In the genomic region with DNA sequence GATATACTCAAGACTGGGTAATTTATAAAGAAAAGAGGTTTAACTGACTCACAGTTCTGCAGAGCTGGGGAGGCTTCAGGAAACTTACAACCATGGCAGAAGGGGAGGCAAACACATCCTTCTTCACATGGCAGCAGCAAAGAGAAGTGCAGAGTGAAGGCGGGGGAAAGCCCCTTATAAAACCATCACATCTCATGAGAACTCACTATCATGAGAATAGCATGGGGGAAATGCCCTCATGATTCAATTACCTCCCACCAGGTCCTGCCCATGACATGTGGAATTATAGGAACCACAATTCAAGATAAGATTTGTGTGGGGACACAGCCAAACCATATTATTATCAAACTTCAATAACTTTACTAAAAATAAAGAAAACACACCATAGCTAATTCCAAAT, we compare ENCODE assay signal across 18 cellular contexts.
"Had no signal": no experiment of that assay in that cellular context is flagged by ENCODE, and none has a peak within 500 bp of the region (broad histone marks: within the 10 kb centered on the region; RNA-seq: fewer than 3 reads in every experiment).

No MANE protein-coding gene starts in this region.

- ATAC-seq: lower lobe of right lung, SK-N-SH treated with all-trans-retinoic acid at 6 μM for 48 hours, T-helper 17 cell had no signal

- H3K27me3 ChIP-seq: breast epithelium, dorsolateral prefrontal cortex, neutrophil, Peyer's patch, tibial artery had no signal

- H3K9me3 ChIP-seq: breast epithelium, lower lobe of right lung, neutrophil, Peyer's patch, tibial artery had no signal

- DNase-seq: activated B cell treated with CpG ODN at 0.5 μM for 24 hours; activated CD4-positive, alpha-beta memory T cell treated with anti-CD3 and anti-CD28 coated beads for 36 hours; activated CD8-positive, alpha-beta memory T cell treated with anti-CD3 and anti-CD28 coated beads, Interleukin-2, amount 50 U/mL, for 4 hours; anterior cingulate cortex; dorsolateral prefrontal cortex; glutamatergic neuron; immature natural killer cell; lower lobe of right lung; naive B cell; Peyer's patch; retina; Right ventricle myocardium superior; T-helper 17 cell; tibial artery had no signal

- H3K27me3 Mint-ChIP-seq: activated B cell treated with CpG ODN at 0.5 μM for 24 hours, naive B cell had no signal

- H3K27ac Mint-ChIP-seq: activated B cell treated with CpG ODN at 0.5 μM for 24 hours; activated CD4-positive, alpha-beta memory T cell treated with anti-CD3 and anti-CD28 coated beads for 36 hours; T-helper 17 cell had no signal

- H3K27ac ChIP-seq: breast epithelium, dorsolateral prefrontal cortex, lower lobe of right lung, neutrophil, Peyer's patch, tibial artery had no signal

- H3K4me3 ChIP-seq: breast epithelium, dorsolateral prefrontal cortex, lower lobe of right lung, Peyer's patch, tibial artery had no signal

- H3K4me1 ChIP-seq: breast epithelium, lower lobe of right lung, tibial artery had no signal

- H3K4me1 Mint-ChIP-seq: T-helper 17 cell had no signal

- H3K4me3 Mint-ChIP-seq: activated B cell treated with CpG ODN at 0.5 μM for 24 hours; activated CD4-positive, alpha-beta memory T cell treated with anti-CD3 and anti-CD28 coated beads for 36 hours; T-helper 17 cell had no signal

- FAIRE-seq: TTC549 had no signal

- H3K36me3 ChIP-seq: breast epithelium, lower lobe of right lung, neutrophil, Peyer's patch, tibial artery had no signal
